In genomic region chr4:15153662-15154061, GRCh38 we compare ENCODE assay signal across 1 cellular context.
TF ChIP-seq lines count a peak whose summit lies in the region.

No MANE protein-coding gene starts in this region.

TF ChIP-seq in K562, 482 proteins besides CTCF, POLR2A, EP300 and RAD21 (continued from another document and continues in another):
- TF ChIP-seq HBP1 (CRISPR knock-in tag; IDR thresholded peaks at IDR 0.05) (no peak), ID3 (CRISPR knock-in tag; IDR thresholded peaks at IDR 0.05) (no peak), ID3 (tag; IDR thresholded peaks at IDR 0.05) (no peak), ZNF197 (CRISPR knock-in tag; IDR thresholded peaks at IDR 0.05; ENCODE audit: low read depth) (no peak), U2AF2 (optimal IDR thresholded peaks at IDR 0.05; ENCODE audit: low read depth, low read length) (no peak), CCNT2 (IDR thresholded peaks at IDR 0.05; ENCODE audit: borderline replicate concordance, extremely low read depth, insufficient read length, low read depth, low read length) (no peak), PHF20 (IDR thresholded peaks at IDR 0.05; ENCODE audit: partially characterized antibody) (no peak), CBX3 (IDR thresholded peaks at IDR 0.05; ENCODE audit: borderline replicate concordance in 1 of 2, low read length in 2 of 2) (no peak; a peak in 1 of 3 replicates), KLF13 (tag; IDR thresholded peaks at IDR 0.05; ENCODE audit: borderline replicate concordance, low read depth) (no peak), LCOR (CRISPR knock-in tag; IDR thresholded peaks at IDR 0.05) (no peak), ETV1 (tag; conservative IDR thresholded peaks at IDR 0.05; ENCODE audit: low read depth) (peak; percentile 52; the same call in 1 of the 2 replicates), CEBPB (tag; IDR thresholded peaks at IDR 0.05) (no peak), PHF8 (IDR thresholded peaks at IDR 0.05; ENCODE audit: borderline replicate concordance, low read length) (no peak), ZBTB1 (CRISPR knock-in tag; IDR thresholded peaks at IDR 0.05; ENCODE audit: borderline replicate concordance, low read depth) (no peak), ZNF184 (CRISPR knock-in tag; IDR thresholded peaks at IDR 0.05) (no peak), CSDE1 (IDR thresholded peaks at IDR 0.05) (no peak), XRCC4 (IDR thresholded peaks at IDR 0.05; ENCODE audit: extremely low read depth, insufficient read depth, insufficient read length) (no peak), CBFB (CRISPR knock-in tag; IDR thresholded peaks at IDR 0.05) (no peak), HIVEP1 (CRISPR knock-in tag; IDR thresholded peaks at IDR 0.05) (no peak), PHB (CRISPR knock-in tag; IDR thresholded peaks at IDR 0.05) (no peak), ZBTB40 (IDR thresholded peaks at IDR 0.05) (no peak; the same call in 1 of the 2 replicates), ZBTB40 (CRISPR knock-in tag; IDR thresholded peaks at IDR 0.05) (no peak), ESRRA (IDR thresholded peaks at IDR 0.05; ENCODE audit: borderline replicate concordance, low read depth) (no peak), FOXA3 (CRISPR knock-in tag; conservative IDR thresholded peaks at IDR 0.05 in 1 of 2, IDR thresholded peaks at IDR 0.05 in 1 of 2) (no peak), ZBTB8A (IDR thresholded peaks at IDR 0.05; ENCODE audit: partially characterized antibody) (peak; percentile 21), HMG20A (CRISPR knock-in tag; conservative IDR thresholded peaks at IDR 0.05) (no peak), TARDBP (IDR thresholded peaks at IDR 0.05) (no peak), ZNF134 (CRISPR knock-in tag; conservative IDR thresholded peaks at IDR 0.05) (no peak), RFX7 (CRISPR knock-in tag; IDR thresholded peaks at IDR 0.05) (no peak), POLR2B (IDR thresholded peaks at IDR 0.05; ENCODE audit: low read depth, partially characterized antibody) (no peak), RFX5 (IDR thresholded peaks at IDR 0.05; ENCODE audit: low read depth, low read length) (no peak), PBX2 (CRISPR knock-in tag; IDR thresholded peaks at IDR 0.05; ENCODE audit: low read depth) (no peak), PBX2 (tag; conservative IDR thresholded peaks at IDR 0.05; ENCODE audit: low read depth) (peak; percentile 72), SRF (CRISPR knock-in tag; IDR thresholded peaks at IDR 0.05) (no peak), TEAD2 (tag; IDR thresholded peaks at IDR 0.05) (no peak)
- TF ChIP-seq, protein P1, sequence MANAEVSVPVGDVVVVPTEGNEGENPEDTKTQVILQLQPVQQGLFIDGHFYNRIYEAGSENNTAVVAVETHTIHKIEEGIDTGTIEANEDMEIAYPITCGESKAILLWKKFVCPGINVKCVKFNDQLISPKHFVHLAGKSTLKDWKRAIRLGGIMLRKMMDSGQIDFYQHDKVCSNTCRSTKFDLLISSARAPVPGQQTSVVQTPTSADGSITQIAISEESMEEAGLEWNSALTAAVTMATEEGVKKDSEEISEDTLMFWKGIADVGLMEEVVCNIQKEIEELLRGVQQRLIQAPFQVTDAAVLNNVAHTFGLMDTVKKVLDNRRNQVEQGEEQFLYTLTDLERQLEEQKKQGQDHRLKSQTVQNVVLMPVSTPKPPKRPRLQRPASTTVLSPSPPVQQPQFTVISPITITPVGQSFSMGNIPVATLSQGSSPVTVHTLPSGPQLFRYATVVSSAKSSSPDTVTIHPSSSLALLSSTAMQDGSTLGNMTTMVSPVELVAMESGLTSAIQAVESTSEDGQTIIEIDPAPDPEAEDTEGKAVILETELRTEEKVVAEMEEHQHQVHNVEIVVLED (CRISPR knock-in tag; IDR thresholded peaks at IDR 0.05), result no peak
- TF ChIP-seq, protein P2, sequence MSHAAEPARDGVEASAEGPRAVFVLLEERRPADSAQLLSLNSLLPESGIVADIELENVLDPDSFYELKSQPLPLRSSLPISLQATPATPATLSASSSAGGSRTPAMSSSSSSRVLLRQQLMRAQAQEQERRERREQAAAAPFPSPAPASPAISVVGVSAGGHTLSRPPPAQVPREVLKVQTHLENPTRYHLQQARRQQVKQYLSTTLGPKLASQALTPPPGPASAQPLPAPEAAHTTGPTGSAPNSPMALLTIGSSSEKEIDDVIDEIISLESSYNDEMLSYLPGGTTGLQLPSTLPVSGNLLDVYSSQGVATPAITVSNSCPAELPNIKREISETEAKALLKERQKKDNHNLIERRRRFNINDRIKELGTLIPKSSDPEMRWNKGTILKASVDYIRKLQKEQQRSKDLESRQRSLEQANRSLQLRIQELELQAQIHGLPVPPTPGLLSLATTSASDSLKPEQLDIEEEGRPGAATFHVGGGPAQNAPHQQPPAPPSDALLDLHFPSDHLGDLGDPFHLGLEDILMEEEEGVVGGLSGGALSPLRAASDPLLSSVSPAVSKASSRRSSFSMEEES (CRISPR knock-in tag; IDR thresholded peaks at IDR 0.05), result no peak
- TF ChIP-seq, protein P3, sequence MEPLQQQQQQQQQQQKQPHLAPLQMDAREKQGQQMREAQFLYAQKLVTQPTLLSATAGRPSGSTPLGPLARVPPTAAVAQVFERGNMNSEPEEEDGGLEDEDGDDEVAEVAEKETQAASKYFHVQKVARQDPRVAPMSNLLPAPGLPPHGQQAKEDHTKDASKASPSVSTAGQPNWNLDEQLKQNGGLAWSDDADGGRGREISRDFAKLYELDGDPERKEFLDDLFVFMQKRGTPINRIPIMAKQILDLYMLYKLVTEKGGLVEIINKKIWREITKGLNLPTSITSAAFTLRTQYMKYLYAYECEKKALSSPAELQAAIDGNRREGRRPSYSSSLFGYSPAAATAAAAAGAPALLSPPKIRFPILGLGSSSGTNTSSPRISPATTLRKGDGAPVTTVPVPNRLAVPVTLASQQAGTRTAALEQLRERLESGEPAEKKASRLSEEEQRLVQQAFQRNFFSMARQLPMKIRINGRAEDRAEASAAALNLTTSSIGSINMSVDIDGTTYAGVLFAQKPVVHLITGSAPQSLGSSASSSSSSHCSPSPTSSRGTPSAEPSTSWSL (CRISPR knock-in tag; IDR thresholded peaks at IDR 0.05; ENCODE audit: borderline replicate concordance), result no peak
